39 cellular contexts compared by ENCODE assay signal in the genomic region with DNA sequence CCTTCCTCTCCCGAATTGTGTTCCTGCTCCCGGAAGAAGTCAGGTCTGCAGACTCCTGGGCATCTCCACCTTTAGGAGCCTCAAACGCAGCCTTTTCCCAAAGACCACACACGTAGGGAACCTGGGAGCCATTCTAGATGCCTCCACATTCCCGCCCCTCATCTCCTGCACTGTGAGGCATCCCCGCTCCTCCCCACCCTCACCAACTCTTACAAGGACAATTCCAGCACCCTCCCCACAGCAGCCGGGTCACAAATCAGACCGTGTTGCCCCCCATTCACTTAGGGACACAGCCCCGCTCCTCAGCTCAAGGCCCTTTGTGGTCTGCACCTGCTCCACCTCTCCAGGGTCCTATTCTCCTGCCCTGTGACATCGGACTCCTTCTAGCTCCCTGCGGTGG.
"Had no signal": no experiment of that assay in that cellular context is flagged by ENCODE, and none has a peak within 500 bp of the region (broad histone marks: within the 10 kb centered on the region; RNA-seq: fewer than 3 reads in every experiment).

No MANE protein-coding gene starts in this region.

- H3K27me3 Mint-ChIP-seq: activated naive CD4-positive, alpha-beta T cell treated with anti-CD3 and anti-CD28 coated beads, Interleukin-2, amount 50 U/mL, for 24 hours; activated naive CD8-positive, alpha-beta T cell; activated naive CD8-positive, alpha-beta T cell treated with anti-CD3 and anti-CD28 coated beads for 36 hours; activated naive CD8-positive, alpha-beta T cell treated with anti-CD3 and anti-CD28 coated beads, Interleukin-2, amount 10 ng/mL, durations not matched to agents 7 days and 5 days; activated naive CD8-positive, alpha-beta T cell treated with anti-CD3 and anti-CD28 coated beads, Interleukin-2, amount 50 U/mL, for 24 hours; activated T-cell treated with anti-CD3 and anti-CD28 coated beads, Interleukin-2, amount 50 U/mL, for 24 hours; activated T-helper 17 cell treated with anti-CD3 and anti-CD28 coated beads, Interleukin-2, amount 50 U/mL, for 72 hours; central memory CD8-positive, alpha-beta T cell had no signal

- H3K9me3 Mint-ChIP-seq: activated naive CD4-positive, alpha-beta T cell treated with anti-CD3 and anti-CD28 coated beads, Interleukin-2, amount 50 U/mL, for 24 hours; activated naive CD8-positive, alpha-beta T cell treated with anti-CD3 and anti-CD28 coated beads for 36 hours; activated naive CD8-positive, alpha-beta T cell treated with anti-CD3 and anti-CD28 coated beads, Interleukin-2, amount 10 ng/mL, durations not matched to agents 7 days and 5 days; activated naive CD8-positive, alpha-beta T cell treated with anti-CD3 and anti-CD28 coated beads, Interleukin-2, amount 50 U/mL, for 24 hours; activated T-cell treated with anti-CD3 and anti-CD28 coated beads, Interleukin-2, amount 50 U/mL, for 24 hours; activated T-cell treated with anti-CD3 and anti-CD28 coated beads, Interleukin-2, amount 50 U/mL, for 4 hours; activated T-helper 17 cell treated with anti-CD3 and anti-CD28 coated beads, Interleukin-2, amount 50 U/mL, for 72 hours; activated T-helper 2 cell treated with anti-CD3 and anti-CD28 coated beads, Interferon-gamma antibody, Interleukin-2, Interleukin-4, amounts not matched to agents 10 μg/mL and 5 μg/mL and 100 μg/mL, durations not matched to agents 14 hours and 24 hours and 36 hours; central memory CD8-positive, alpha-beta T cell had no signal

- H3K27ac Mint-ChIP-seq: activated naive CD4-positive, alpha-beta T cell treated with anti-CD3 and anti-CD28 coated beads for 36 hours; activated naive CD4-positive, alpha-beta T cell treated with anti-CD3 and anti-CD28 coated beads, Interleukin-2, amount 10 ng/mL, durations not matched to agents 7 days and 5 days; activated naive CD4-positive, alpha-beta T cell treated with anti-CD3 and anti-CD28 coated beads, Interleukin-2, amount 50 U/mL, for 24 hours; activated naive CD4-positive, alpha-beta T cell treated with anti-CD3 and anti-CD28 coated beads, Interleukin-2, amount 50 U/mL, for 72 hours; activated naive CD8-positive, alpha-beta T cell; activated naive CD8-positive, alpha-beta T cell treated with anti-CD3 and anti-CD28 coated beads for 36 hours; activated naive CD8-positive, alpha-beta T cell treated with anti-CD3 and anti-CD28 coated beads, Interleukin-2, amount 10 ng/mL, durations not matched to agents 7 days and 5 days; activated naive CD8-positive, alpha-beta T cell treated with anti-CD3 and anti-CD28 coated beads, Interleukin-2, amount 50 U/mL, for 24 hours; activated T-cell treated with anti-CD3 and anti-CD28 coated beads, Interleukin-2, amount 50 U/mL, for 24 hours; activated T-cell treated with anti-CD3 and anti-CD28 coated beads, Interleukin-2, amount 50 U/mL, for 72 hours; activated T-helper 1 cell treated with anti-CD3 and anti-CD28 coated beads, Interleukin-12 subunit alpha, Interleukin-12 subunit beta, Interleukin-2, Interleukin-4 antibody, amounts not matched to agents 30 ng/mL and 10 ng/mL and 1 ng/mL, durations not matched to agents 14 hours and 24 hours and 36 hours; activated T-helper 17 cell treated with anti-CD3 and anti-CD28 coated beads, Interleukin-2, amount 50 U/mL, for 72 hours; activated T-helper 2 cell treated with anti-CD3 and anti-CD28 coated beads, Interferon-gamma antibody, Interleukin-2, Interleukin-4, amounts not matched to agents 10 μg/mL and 5 μg/mL and 100 μg/mL, durations not matched to agents 14 hours and 24 hours and 36 hours had no signal

- H3K4me1 Mint-ChIP-seq: activated naive CD4-positive, alpha-beta T cell treated with anti-CD3 and anti-CD28 coated beads, Interleukin-2, amount 10 ng/mL, durations not matched to agents 7 days and 5 days; activated naive CD4-positive, alpha-beta T cell treated with anti-CD3 and anti-CD28 coated beads, Interleukin-2, amount 50 U/mL, for 24 hours; activated naive CD8-positive, alpha-beta T cell treated with anti-CD3 and anti-CD28 coated beads for 36 hours; activated naive CD8-positive, alpha-beta T cell treated with anti-CD3 and anti-CD28 coated beads, Interleukin-2, amount 10 ng/mL, durations not matched to agents 7 days and 5 days; activated naive CD8-positive, alpha-beta T cell treated with anti-CD3 and anti-CD28 coated beads, Interleukin-2, amount 50 U/mL, for 24 hours; activated T-helper 17 cell treated with anti-CD3 and anti-CD28 coated beads, Interleukin-2, amount 50 U/mL, for 72 hours; central memory CD8-positive, alpha-beta T cell had no signal

- H3K4me3 Mint-ChIP-seq: activated naive CD4-positive, alpha-beta T cell treated with anti-CD3 and anti-CD28 coated beads for 36 hours; activated naive CD4-positive, alpha-beta T cell treated with anti-CD3 and anti-CD28 coated beads, Interleukin-2, amount 10 ng/mL, durations not matched to agents 7 days and 5 days; activated naive CD4-positive, alpha-beta T cell treated with anti-CD3 and anti-CD28 coated beads, Interleukin-2, amount 50 U/mL, for 24 hours; activated naive CD8-positive, alpha-beta T cell; activated naive CD8-positive, alpha-beta T cell treated with anti-CD3 and anti-CD28 coated beads for 36 hours; activated naive CD8-positive, alpha-beta T cell treated with anti-CD3 and anti-CD28 coated beads, Interleukin-2, amount 10 ng/mL, durations not matched to agents 7 days and 5 days; activated naive CD8-positive, alpha-beta T cell treated with anti-CD3 and anti-CD28 coated beads, Interleukin-2, amount 50 U/mL, for 24 hours; activated T-cell treated with anti-CD3 and anti-CD28 coated beads, Interleukin-2, amount 50 U/mL, for 24 hours; activated T-cell treated with anti-CD3 and anti-CD28 coated beads, Interleukin-2, amount 50 U/mL, for 4 hours; activated T-cell treated with anti-CD3 and anti-CD28 coated beads, Interleukin-2, amount 50 U/mL, for 72 hours; activated T-helper 1 cell treated with anti-CD3 and anti-CD28 coated beads, Interleukin-12 subunit alpha, Interleukin-12 subunit beta, Interleukin-2, Interleukin-4 antibody, amounts not matched to agents 30 ng/mL and 10 ng/mL and 1 ng/mL, durations not matched to agents 14 hours and 24 hours and 36 hours; activated T-helper 17 cell treated with anti-CD3 and anti-CD28 coated beads, Interleukin-2, amount 50 U/mL, for 72 hours; brain; central memory CD8-positive, alpha-beta T cell had no signal

- H3K27ac ChIP-seq: adrenal gland, ascending aorta, body of pancreas, brain microvascular endothelial cell, breast epithelium, cardiac muscle cell had no signal

- H3K36me3 ChIP-seq: adrenal gland, ascending aorta, brain microvascular endothelial cell, breast epithelium, cardiac muscle cell had no signal

- ATAC-seq: activated naive CD4-positive, alpha-beta T cell treated with anti-CD3 and anti-CD28 coated beads, Interleukin-2, amount 50 U/mL, for 72 hours; activated naive CD8-positive, alpha-beta T cell treated with anti-CD3 and anti-CD28 coated beads, Interleukin-2, amount 50 U/mL, for 24 hours; activated T-cell treated with anti-CD3 and anti-CD28 coated beads, Interleukin-2, amount 50 U/mL, for 4 hours; activated T-cell treated with anti-CD3 and anti-CD28 coated beads, Interleukin-2, amount 50 U/mL, for 72 hours; activated T-helper 17 cell treated with anti-CD3 and anti-CD28 coated beads, Interleukin-2, amount 50 U/mL, for 72 hours; body of pancreas had no signal

- H3K4me1 ChIP-seq: adrenal gland, body of pancreas, breast epithelium had no signal

- H3K36me3 Mint-ChIP-seq: activated naive CD4-positive, alpha-beta T cell treated with anti-CD3 and anti-CD28 coated beads, Interleukin-2, amount 10 ng/mL, durations not matched to agents 7 days and 5 days; activated naive CD4-positive, alpha-beta T cell treated with anti-CD3 and anti-CD28 coated beads, Interleukin-2, amount 50 U/mL, for 72 hours; activated naive CD8-positive, alpha-beta T cell treated with anti-CD3 and anti-CD28 coated beads for 36 hours; activated naive CD8-positive, alpha-beta T cell treated with anti-CD3 and anti-CD28 coated beads, Interleukin-2, amount 10 ng/mL, durations not matched to agents 7 days and 5 days had no signal

- H3K9me3 ChIP-seq: adrenal gland, ascending aorta, breast epithelium had no signal

- DNase-seq: activated effector memory CD4-positive, alpha-beta T cell treated with anti-CD3 and anti-CD28 coated beads, Interleukin-2, amount 50 U/mL, for 16 hours; activated effector memory CD4-positive, alpha-beta T cell treated with Interleukin-2 at 50 U/mL for 16 hours; activated gamma-delta T cell; activated gamma-delta T cell treated with Interleukin-2 at 50 U/mL for 16 hours; activated naive CD4-positive, alpha-beta T cell; activated naive CD4-positive, alpha-beta T cell treated with anti-CD3 and anti-CD28 coated beads for 36 hours; activated naive CD4-positive, alpha-beta T cell treated with anti-CD3 and anti-CD28 coated beads, Interleukin-2, amount 10 ng/mL, durations not matched to agents 7 days and 5 days; activated naive CD4-positive, alpha-beta T cell treated with anti-CD3 and anti-CD28 coated beads, Interleukin-2, amount 50 U/mL, for 16 hours; activated naive CD4-positive, alpha-beta T cell treated with Interleukin-2 at 50 U/mL for 16 hours; activated naive CD8-positive, alpha-beta T cell treated with anti-CD3 and anti-CD28 coated beads for 36 hours; activated naive CD8-positive, alpha-beta T cell treated with anti-CD3 and anti-CD28 coated beads, Interleukin-2, amount 10 ng/mL, durations not matched to agents 7 days and 5 days; activated naive CD8-positive, alpha-beta T cell treated with anti-CD3 and anti-CD28 coated beads, Interleukin-2, amount 50 U/mL, for 24 hours; activated T-cell treated with anti-CD3 and anti-CD28 coated beads for 4 hours; activated T-cell treated with anti-CD3 and anti-CD28 coated beads, Interleukin-2, amount 50 U/mL, for 1 hour; activated T-cell treated with anti-CD3 and anti-CD28 coated beads, Interleukin-2, amount 50 U/mL, for 24 hours; activated T-cell treated with anti-CD3 and anti-CD28 coated beads, Interleukin-2, amount 50 U/mL, for 4 hours; activated T-cell treated with anti-CD3 and anti-CD28 coated beads, Interleukin-2, amount 50 U/mL, for 48 hours; activated T-cell treated with anti-CD3 and anti-CD28 coated beads, Interleukin-2, amount 50 U/mL, for 72 hours; adrenal gland; amniotic stem cell; amygdala; anterior cingulate cortex; aorta; body of pancreas; brain microvascular endothelial cell; caudate nucleus; central memory CD4-positive, alpha-beta T cell; cerebellar nuclear complex had no signal

- H3K27me3 ChIP-seq: adrenal gland, ascending aorta, body of pancreas, brain microvascular endothelial cell, breast epithelium, cardiac muscle cell had no signal

- H3K4me3 ChIP-seq: adrenal gland, ascending aorta, body of pancreas, breast epithelium, cardiac muscle cell had no signal
